ENCODE assay signal across 8 cellular contexts in the genomic region with DNA sequence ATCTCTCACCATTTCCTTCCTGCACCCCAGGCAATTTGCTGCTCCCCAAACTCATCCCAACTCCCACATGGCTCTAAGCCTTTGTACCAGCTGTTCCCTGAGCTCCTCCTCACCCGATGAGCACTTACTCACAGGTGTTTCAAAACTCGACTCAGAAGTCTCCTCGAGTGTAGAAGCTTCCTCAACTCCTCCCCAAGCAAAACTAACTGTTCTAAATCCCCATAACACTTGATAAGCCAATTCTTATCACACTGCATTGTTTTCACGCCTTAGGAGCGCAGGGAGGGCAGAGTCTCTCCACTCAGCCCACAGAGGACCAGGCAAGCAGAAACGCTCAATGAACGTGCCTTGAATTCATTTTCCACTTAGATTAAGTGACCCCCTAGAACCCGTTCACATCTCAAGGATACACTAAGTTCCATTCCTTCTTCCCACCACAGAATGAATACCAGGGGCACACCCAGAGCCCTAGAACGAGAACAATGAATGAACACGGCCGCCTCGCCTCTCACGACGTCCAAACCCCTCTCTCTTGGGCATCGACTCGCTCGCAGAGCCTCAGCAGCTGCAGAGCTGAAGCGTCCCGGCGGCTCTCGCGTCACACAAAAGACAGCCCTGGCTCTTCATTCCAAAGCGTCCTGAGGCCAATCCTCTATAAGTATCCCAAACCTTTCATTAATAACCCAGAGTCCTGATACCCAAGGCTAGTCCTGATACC. TPM values are rescaled to one million over a fixed set of nuclear protein-coding genes. Genes with fewer than 3 reads are reported as not detected.
DNase-seq lines count a peak whose midpoint lies in the region; ATAC-seq, FAIRE-seq and TF ChIP-seq lines count a peak whose summit lies in the region.

No MANE protein-coding gene starts in this region.

- no peak overlapping the region for H2AFZ ChIP-seq in KMS-11 (ENCODE audit: low read depth)

- H4K20me1 ChIP-seq in KMS-11 (ENCODE audit: insufficient read depth) = peaks cover 17% of the 10 kb centered on the region

- TF ChIP-seq CTCF in KMS-11 (conservative IDR thresholded peaks at IDR 0.05; ENCODE audit: low read depth, low read length) (no peak), coronary artery (IDR thresholded peaks at IDR 0.05) (no peak), lower lobe of right lung (IDR thresholded peaks at IDR 0.05) (no peak)

- H3K9me3 ChIP-seq in lower lobe of right lung = no peaks in the 10 kb centered on the region

- H3K4me2 ChIP-seq in KMS-11 = peak overlapping the region; percentile 71

- H3K4me3 ChIP-seq in KMS-11 (IDR thresholded peaks at IDR 0.05; ENCODE audit: insufficient read depth, low read depth, low read length) (peak overlapping the region; percentile 76), coronary artery (peak overlapping the region; percentile 95), lower lobe of right lung (peak overlapping the region; percentile 98)

- FAIRE-seq in frontal cortex (lab: Jason Lieb, UNC) = no peak

- peak; percentile 54 for DNase-seq in D341Med (ENCODE audit: low spot score)
- peak; percentile 43 for DNase-seq in activated CD4-positive, CD25-positive, alpha-beta regulatory T cell treated with anti-CD3 and anti-CD28 coated beads, Interleukin-2, amount 50 U/mL, for 72 hours
- peak; percentile 74 for DNase-seq in coronary artery (ENCODE audit: low spot score)
- DNase-seq in lower lobe of right lung = peak; percentile 54
- DNase-seq in stimulated activated CD4-positive, alpha-beta T cell treated with anti-CD3 and anti-CD28 coated beads, TNF-alpha, amount 100 ng/mL, for 24 hours (ENCODE audit: low read depth in 3 of 3) = peak in 2 of 3 experiments; percentile 3 to 14
- no peak for DNase-seq in frontal cortex (ENCODE audit: low spot score in 2 of 2)

- H3K4me1 ChIP-seq in KMS-11 (ENCODE audit: low read depth, poor library complexity, severe bottlenecking) (peaks cover 34% of the 10 kb centered on the region), lower lobe of right lung (peaks cover 56% of the 10 kb centered on the region)

- H3K9ac ChIP-seq in KMS-11 = peak overlapping the region; percentile 96

- peak; percentile 2 to 39 for ATAC-seq in lower lobe of right lung
- ATAC-seq in HG03460 (IDR thresholded peaks at IDR 0.05; ENCODE audit: unreplicated experiment) = no peak

- H3K27ac ChIP-seq in KMS-11 (peak overlapping the region; percentile 91), coronary artery (peak overlapping the region; percentile 99 to 100), lower lobe of right lung (peak overlapping the region; percentile 99)

- intact Hi-C loops in lower lobe of right lung (cut with DNase I) = no loop called here

- peaks cover 61% of the 10 kb centered on the region for H3K79me2 ChIP-seq in KMS-11 (ENCODE audit: insufficient read depth, low read depth)

- H3K27me3 ChIP-seq in KMS-11 (ENCODE audit: insufficient read depth, low read depth) (no peaks in the 10 kb centered on the region), lower lobe of right lung (ENCODE audit: low read depth) (no peaks in the 10 kb centered on the region)

- no peaks in the 10 kb centered on the region for H3K36me3 ChIP-seq in KMS-11 (ENCODE audit: insufficient read depth)
- no peaks in the 10 kb centered on the region for H3K36me3 ChIP-seq in lower lobe of right lung

RNA-seq across cellular contexts. Expression of a gene that starts 1.2 kb away (rescaled TPM):
- 92.7 TPM for total RNA-seq in lower lobe of right lung
- 199 TPM for total RNA-seq in frontal cortex

Comparison
In these comparisons a context has a peak if more than half of its experiments do, and no peak if none do; other contexts are left out.
1. DNase-seq: peak in D341Med (single experiment), activated CD4-positive, CD25-positive, alpha-beta regulatory T cell treated with anti-CD3 and anti-CD28 coated beads, Interleukin-2, amount 50 U/mL, for 72 hours (single experiment), coronary artery (single experiment), lower lobe of right lung (single experiment) and stimulated activated CD4-positive, alpha-beta T cell treated with anti-CD3 and anti-CD28 coated beads, TNF-alpha, amount 100 ng/mL, for 24 hours (2 of 3); none in frontal cortex (0 of 2).
2. Peak in every context shown above with its lines, with median percentiles within 50 percentile points of each other: H3K27ac ChIP-seq and H3K4me3 ChIP-seq.